ENCODE assay signal across 24 cellular contexts in the genomic region with DNA sequence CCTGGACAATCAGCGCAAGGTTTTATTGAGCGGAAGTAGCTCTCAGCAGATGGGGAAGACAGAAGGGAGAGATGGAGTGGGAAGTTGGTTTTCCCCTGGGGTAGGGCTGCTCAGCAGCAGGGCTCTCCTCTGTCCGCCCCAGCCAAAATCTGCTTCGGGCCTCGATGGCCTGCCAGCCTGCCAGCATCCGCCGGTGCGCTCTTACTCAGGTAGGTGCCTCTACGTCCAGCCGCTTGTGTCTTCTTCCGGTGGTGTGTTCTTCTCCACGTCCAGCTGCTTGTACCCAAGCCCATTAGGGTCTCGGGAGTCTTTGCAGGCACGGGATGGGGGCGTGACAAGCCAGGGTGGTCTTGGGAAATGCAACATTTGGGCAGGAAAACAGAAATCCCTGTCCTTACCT.
DNase-seq lines count a peak whose midpoint lies in the region; ATAC-seq and TF ChIP-seq lines count a peak whose summit lies in the region.
"Had no signal": no experiment of that assay in that cellular context is flagged by ENCODE, and none has a peak within 500 bp of the region (broad histone marks: within the 10 kb centered on the region; RNA-seq: fewer than 3 reads in every experiment).

No MANE protein-coding gene starts in this region.

- H2AFZ ChIP-seq in mesenchymal stem cell (ENCODE audit: low read depth, low read length): peak overlapping the region; percentile 5

- no peak overlapping the region for H3K4ac ChIP-seq in mesenchymal stem cell (ENCODE audit: low read depth in 1 of 2, low read length in 2 of 2)

- H3K9me3 ChIP-seq in mesenchymal stem cell (ENCODE audit: control insufficient read depth, low read length) (peaks cover 18% of the 10 kb centered on the region), upper lobe of left lung (no peaks in the 10 kb centered on the region), right lobe of liver (no peaks in the 10 kb centered on the region)
- H3K9me3 ChIP-seq: A549, BE2C had no signal

- TF ChIP-seq EP300 in upper lobe of left lung (IDR thresholded peaks at IDR 0.05): no peak

- H2BK5ac ChIP-seq in mesenchymal stem cell (ENCODE audit: low read depth, low read length, poor library complexity, severe bottlenecking): no peak overlapping the region

- no peaks in the 10 kb centered on the region for H3K79me1 ChIP-seq in mesenchymal stem cell (replicated peaks; ENCODE audit: low read length, poor library complexity, severe bottlenecking)

- H3K9me3 Mint-ChIP-seq in glutamatergic neuron (ENCODE audit: unreplicated experiment): peaks cover 5% of the 10 kb centered on the region

- H3K4me1 ChIP-seq in mesenchymal stem cell (ENCODE audit: control insufficient read depth, insufficient read depth, low read depth, low read length) (no peaks in the 10 kb centered on the region), upper lobe of left lung (no peaks in the 10 kb centered on the region), right lobe of liver (no peaks in the 10 kb centered on the region)
- H3K4me1 ChIP-seq: A549; BE2C; BLaER1 treated with 17β-estradiol and CSF1 and Interleukin-3, amounts not matched to agents 10 nM and 100 nM had no signal

- DNase-seq in NCI-H524 (lab: John Stamatoyannopoulos, UW) (peak; percentile 14 to 56), NCI-H524 treated with DMSO at 0.1 percent for 48 hours (lab: John Stamatoyannopoulos, UW) (no peak), glutamatergic neuron (peak; percentile 40), mesenchymal stem cell (no peak), upper lobe of left lung (peak in 1 of 2 donors; percentile 33), right lobe of liver (no peak)
- DNase-seq: 8988T; ACHN; AML-193; BE2C; CD4-positive, alpha-beta T cell; CD8-positive, alpha-beta memory T cell; DMS 273 treated with DMSO at 0.1 percent for 48 hours; DMS79; EL; GDM1; H7; HCEC 1CT had no signal

- H3K4me1 Mint-ChIP-seq in glutamatergic neuron (ENCODE audit: low read depth, unreplicated experiment): peaks cover 19% of the 10 kb centered on the region
- H3K4me1 Mint-ChIP-seq: CD14-positive monocyte; CD8-positive, alpha-beta memory T cell had no signal

- H2AK5ac ChIP-seq in mesenchymal stem cell (ENCODE audit: low read length, severe bottlenecking): no peak overlapping the region

- peak overlapping the region; percentile 94 for H3K27ac Mint-ChIP-seq in glutamatergic neuron (ENCODE audit: unreplicated experiment)
- H3K27ac Mint-ChIP-seq: CD14-positive monocyte; CD4-positive, alpha-beta T cell; CD8-positive, alpha-beta memory T cell had no signal

- H3K23ac ChIP-seq in mesenchymal stem cell (ENCODE audit: low read length in 2 of 2): no peak overlapping the region

- H3K36me3 ChIP-seq in mesenchymal stem cell (ENCODE audit: control insufficient read depth in 1 of 2, insufficient read depth in 2 of 2, low read depth in 1 of 2, low read length in 2 of 2) (no peaks in the 10 kb centered on the region), upper lobe of left lung (no peaks in the 10 kb centered on the region), right lobe of liver (no peaks in the 10 kb centered on the region)
- H3K36me3 ChIP-seq: BE2C; BLaER1 treated with 17β-estradiol and CSF1 and Interleukin-3, amounts not matched to agents 10 nM and 100 nM had no signal

- H2BK15ac ChIP-seq in mesenchymal stem cell (ENCODE audit: low read depth, poor library complexity, severe bottlenecking): no peak overlapping the region

- H2BK120ac ChIP-seq in mesenchymal stem cell (ENCODE audit: low read depth, low read length): no peak overlapping the region

- TF ChIP-seq POLR2A in upper lobe of left lung (IDR thresholded peaks at IDR 0.05) (no peak), right lobe of liver (IDR thresholded peaks at IDR 0.05) (no peak)

- TF ChIP-seq CTCF in glutamatergic neuron (IDR thresholded peaks at IDR 0.05; ENCODE audit: partially characterized antibody, unreplicated experiment) (no peak), upper lobe of left lung (IDR thresholded peaks at IDR 0.05) (no peak), right lobe of liver (IDR thresholded peaks at IDR 0.05) (no peak)

- H3K27ac ChIP-seq in mesenchymal stem cell (ENCODE audit: low read length, poor library complexity, severe bottlenecking): no peak overlapping the region
- no peak overlapping the region for H3K27ac ChIP-seq in upper lobe of left lung
- H3K27ac ChIP-seq in right lobe of liver: no peak overlapping the region
- H3K27ac ChIP-seq: A549; BLaER1 treated with 17β-estradiol and CSF1 and Interleukin-3, amounts not matched to agents 10 nM and 100 nM had no signal

- ATAC-seq in upper lobe of left lung (ENCODE audit: low FRiP score in 2 of 2) (peak; percentile 14 to 37), right lobe of liver (no peak), GM18868 (IDR thresholded peaks at IDR 0.05; ENCODE audit: unreplicated experiment) (no peak), HG03378 (IDR thresholded peaks at IDR 0.05; ENCODE audit: unreplicated experiment) (no peak)
- ATAC-seq: A549, GM12878 had no signal

- H3K36me3 Mint-ChIP-seq in glutamatergic neuron (ENCODE audit: unreplicated experiment): peaks cover 6% of the 10 kb centered on the region
- H3K36me3 Mint-ChIP-seq: CD14-positive monocyte; CD8-positive, alpha-beta memory T cell had no signal

- H3K27me3 Mint-ChIP-seq in glutamatergic neuron (ENCODE audit: unreplicated experiment): no peaks in the 10 kb centered on the region
- H3K27me3 Mint-ChIP-seq: CD4-positive, alpha-beta T cell; CD8-positive, alpha-beta memory T cell had no signal

- 89% methylated on average over 15 of the region's 15 CpGs for WGBS in mesenchymal stem cell
- 91 to 93% methylated on average over 15 of the region's 15 CpGs for WGBS in upper lobe of left lung, 2 donors
- 73% methylated on average over 7 of the region's 15 CpGs for WGBS in right lobe of liver (ENCODE audit: insufficient coverage, low coverage, low lambda C conversion rate, missing lambda C conversion rate)

- H4K91ac ChIP-seq in mesenchymal stem cell (ENCODE audit: low read length): no peak overlapping the region

- no peak overlapping the region for H2BK12ac ChIP-seq in mesenchymal stem cell (ENCODE audit: low read length in 2 of 2)

- H3K4me3 ChIP-seq in mesenchymal stem cell (ENCODE audit: insufficient read depth in 1 of 2, low read depth in 1 of 2, low read length in 2 of 2): peak overlapping the region in 1 of 2 experiments; percentile 40
- H3K4me3 ChIP-seq in upper lobe of left lung: no peak overlapping the region
- H3K4me3 ChIP-seq in right lobe of liver: no peak overlapping the region
- H3K4me3 ChIP-seq: A549; BLaER1 treated with 17β-estradiol and CSF1 and Interleukin-3, amounts not matched to agents 10 nM and 100 nM; GM12878 had no signal

- peak overlapping the region; percentile 28 for H3K4me3 Mint-ChIP-seq in glutamatergic neuron (ENCODE audit: unreplicated experiment)
- H3K4me3 Mint-ChIP-seq: CD14-positive monocyte; CD4-positive, alpha-beta T cell; CD8-positive, alpha-beta memory T cell had no signal

- H4K8ac ChIP-seq in mesenchymal stem cell (ENCODE audit: low read length): no peak overlapping the region

- H3K4me2 ChIP-seq in mesenchymal stem cell (ENCODE audit: low read length, poor library complexity, severe bottlenecking): no peak overlapping the region
- H3K4me2 ChIP-seq: A549; BLaER1 treated with 17β-estradiol and CSF1 and Interleukin-3, amounts not matched to agents 10 nM and 100 nM had no signal

- no peak overlapping the region for H3K18ac ChIP-seq in mesenchymal stem cell (ENCODE audit: low read depth in 1 of 2, low read length in 2 of 2)

- H3K14ac ChIP-seq in mesenchymal stem cell (ENCODE audit: low read length in 2 of 2): no peak overlapping the region

- intact Hi-C loops in right lobe of liver (cut with DNase I): no loop called here

- H3K27me3 ChIP-seq in mesenchymal stem cell (ENCODE audit: control insufficient read depth in 1 of 2, insufficient read depth in 1 of 2, low read length in 2 of 2): no peaks in the 10 kb centered on the region
- H3K27me3 ChIP-seq in upper lobe of left lung: no peaks in the 10 kb centered on the region
- H3K27me3 ChIP-seq in right lobe of liver: no peaks in the 10 kb centered on the region
- H3K27me3 ChIP-seq: BE2C; BLaER1 treated with 17β-estradiol and CSF1 and Interleukin-3, amounts not matched to agents 10 nM and 100 nM had no signal

- H3K9ac ChIP-seq in mesenchymal stem cell (ENCODE audit: low read length): no peak overlapping the region
- H3K9ac ChIP-seq: BLaER1 treated with 17β-estradiol and CSF1 and Interleukin-3, amounts not matched to agents 10 nM and 100 nM had no signal

Comparison
In these comparisons a context has a peak if more than half of its experiments do, and no peak if none do; other contexts are left out.
1. DNase-seq: peak in NCI-H524 (2 of 2) and glutamatergic neuron (single experiment); none in NCI-H524 treated with DMSO at 0.1 percent for 48 hours (single experiment), mesenchymal stem cell (single experiment) and right lobe of liver (0 of 3).
2. ATAC-seq: peak in upper lobe of left lung (2 of 2); none in right lobe of liver (0 of 4), GM18868 (single experiment) and HG03378 (single experiment).